In the genomic region with DNA sequence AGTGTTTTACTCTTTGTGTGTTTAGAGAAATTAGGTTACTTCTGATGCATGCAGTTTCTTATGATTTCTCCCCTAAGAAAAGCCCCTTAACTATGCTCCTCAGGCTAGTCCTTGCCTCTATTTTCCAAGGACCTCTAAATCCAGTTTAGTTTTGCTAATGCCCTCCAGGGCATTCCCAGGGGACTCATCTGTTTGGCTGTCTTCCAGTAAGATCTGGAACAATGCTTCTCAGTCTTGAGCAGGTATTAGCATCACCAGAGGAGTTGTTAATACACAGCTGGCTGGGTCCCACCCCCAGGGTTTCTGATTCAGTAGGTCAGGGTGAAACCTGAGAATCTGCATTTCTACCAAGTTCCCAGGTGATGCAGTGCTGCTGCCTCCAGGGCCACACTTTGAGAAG, we compare ENCODE assay signal across 18 cellular contexts. TPM values are rescaled to one million over a fixed set of nuclear protein-coding genes. Genes with fewer than 3 reads are reported as not detected.
DNase-seq lines count a peak whose midpoint lies in the region; ATAC-seq lines count a peak whose summit lies in the region.
"Had no signal": no experiment of that assay in that cellular context is flagged by ENCODE, and none has a peak within 500 bp of the region (broad histone marks: within the 10 kb centered on the region; RNA-seq: fewer than 3 reads in every experiment).

No MANE protein-coding gene starts in this region.

- no peak overlapping the region for H3K27ac ChIP-seq in SJCRH30
- H3K27ac ChIP-seq: BLaER1, Peyer's patch had no signal

- peak; percentile 64 for DNase-seq in ELF-1 (ENCODE audit: low read depth, low spot score)
- DNase-seq in M059J (ENCODE audit: low read depth) = peak; percentile 2
- peak; percentile 29 to 63 for DNase-seq in SJCRH30
- DNase-seq in left kidney (ENCODE audit: low read depth, low spot score) = peak; percentile 3
- DNase-seq in H4 (ENCODE audit: low spot score) = no peak
- DNase-seq: CD8-positive, alpha-beta memory T cell; DMS 273 treated with DMSO at 0.1 percent for 48 hours; NCI-H1048; NCI-H146; Peyer's patch; SHP77 treated with DMSO at 0.1 percent for 48 hours; T-helper 2 cell had no signal

- H3K4me1 ChIP-seq in SJCRH30 = peaks cover 3% of the 10 kb centered on the region; the same call in 1 of the 2 replicates
- H3K4me1 ChIP-seq: BLaER1, Peyer's patch had no signal

- no peak overlapping the region for H3K4me3 ChIP-seq in SJCRH30
- H3K4me3 ChIP-seq: BLaER1, Peyer's patch had no signal

- H3K27me3 ChIP-seq in SJCRH30 = no peaks in the 10 kb centered on the region
- H3K27me3 ChIP-seq: BLaER1, Peyer's patch had no signal

- ATAC-seq in GM21619 (IDR thresholded peaks at IDR 0.05; ENCODE audit: unreplicated experiment) = no peak
- ATAC-seq in GM18511 (IDR thresholded peaks at IDR 0.05; ENCODE audit: unreplicated experiment) = no peak
- ATAC-seq: HCT116 had no signal

- no peaks in the 10 kb centered on the region for H3K36me3 ChIP-seq in SJCRH30
- H3K36me3 ChIP-seq: BLaER1, Peyer's patch had no signal

- no peaks in the 10 kb centered on the region for H3K9me3 ChIP-seq in SJCRH30 (replicated peaks)
- H3K9me3 ChIP-seq: BLaER1, Peyer's patch had no signal

RNA-seq across cellular contexts. Expression of a gene that starts 56.9 kb away (rescaled TPM):
- total RNA-seq in M059J (2014; rRNA removed; shearing (Covaris generic)) = not detected in 2 replicates
- not detected in 2 replicates for total RNA-seq in SJCRH30 (2014; rRNA removed; shearing (Covaris generic))
- not detected in 2 replicates for total RNA-seq in H4 (2014; rRNA removed; shearing (Covaris generic))
- total RNA-seq: Daoy, NCI-H460 had no signal
